In genomic region chr3:43621406-43621973, GRCh38 we compare ENCODE assay signal across 9 cellular contexts. TPM values are rescaled to one million over a fixed set of nuclear protein-coding genes. Genes with fewer than 3 reads are reported as not detected.
DNase-seq lines count a peak whose midpoint lies in the region; ATAC-seq, FAIRE-seq and TF ChIP-seq lines count a peak whose summit lies in the region.
"Had no signal": no experiment of that assay in that cellular context is flagged by ENCODE, and none has a peak within 500 bp of the region (broad histone marks: within the 10 kb centered on the region; RNA-seq: fewer than 3 reads in every experiment).

No MANE protein-coding gene starts in this region.

- ATAC-seq in T-helper 17 cell, result no peak
- ATAC-seq in omental fat pad (ENCODE audit: low FRiP score), result peak; percentile 48
- no peak for ATAC-seq in HG03108 (IDR thresholded peaks at IDR 0.05; ENCODE audit: unreplicated experiment)

- TF ChIP-seq CTCF in foreskin fibroblast (IDR thresholded peaks at IDR 0.05; ENCODE audit: low read depth, low read length), result no peak
- no peak for TF ChIP-seq CTCF in omental fat pad (IDR thresholded peaks at IDR 0.05)

- no peaks in the 10 kb centered on the region for H3K27me3 Mint-ChIP-seq in T-helper 17 cell

- H3K36me3 Mint-ChIP-seq in T-helper 17 cell (ENCODE audit: low read depth), result no peaks in the 10 kb centered on the region

- peak overlapping the region; percentile 82 for H3K27ac Mint-ChIP-seq in T-helper 17 cell

- peaks cover 15% of the 10 kb centered on the region for H3K4me1 Mint-ChIP-seq in T-helper 17 cell

- no peaks in the 10 kb centered on the region for H3K9me3 ChIP-seq in T-helper 17 cell (ENCODE audit: control insufficient read depth, low read length, poor library complexity, severe bottlenecking)

- H3K4me3 ChIP-seq in foreskin fibroblast (ENCODE audit: low read depth in 1 of 2, low read length in 2 of 2), result peak overlapping the region; percentile 81 to 86

- FAIRE-seq in urothelium cell line (lab: Jason Lieb, UNC), result no peak
- FAIRE-seq: frontal cortex had no signal

- DNase-seq in 8988T (peak; percentile 47), GM19240 (ENCODE audit: insufficient read length, low spot score) (peak; percentile 5), T-helper 17 cell (no peak), foreskin fibroblast (no peak), omental fat pad (ENCODE audit: low spot score) (peak; percentile 23), urothelium cell line (ENCODE audit: low spot score) (no peak)
- no peak for DNase-seq in effector CD4-positive, alpha-beta T cell

- H3K4me3 Mint-ChIP-seq in T-helper 17 cell, result peak overlapping the region; percentile 93

RNA-seq across cellular contexts. Expression of gene ANO10, which starts 0.3 kb away (rescaled TPM):
- total RNA-seq in T-helper 17 cell (10 to 100 TPM in 1 of 2 donors, 1 to 10 TPM in 1; 8.5 to 11.1 TPM), omental fat pad (10 to 100 TPM; 20.2 to 29.2 (median 26.1) TPM)

Comparison
In these comparisons a context has a peak if more than half of its experiments do, and no peak if none do; other contexts are left out.
1. DNase-seq: peak in 8988T (single experiment), GM19240 (single experiment) and omental fat pad (single experiment); none in T-helper 17 cell (0 of 3), foreskin fibroblast (0 of 2), effector CD4-positive, alpha-beta T cell (single experiment) and urothelium cell line (single experiment).